8 cellular contexts compared by ENCODE assay signal in genomic region chr19:40549007-40549708, GRCh38. TPM values are rescaled to one million over a fixed set of nuclear protein-coding genes. Genes with fewer than 3 reads are reported as not detected.
DNase-seq lines count a peak whose midpoint lies in the region; ATAC-seq and TF ChIP-seq lines count a peak whose summit lies in the region.

No MANE protein-coding gene starts in this region.

- H3K4me3 ChIP-seq in AG04449 (ENCODE audit: low read depth, low read length) (no peak overlapping the region), H7 (ENCODE audit: insufficient read depth, low read depth, low read length) (peak overlapping the region; percentile 37), cardiac muscle cell (no peak overlapping the region), skeletal muscle satellite cell (ENCODE audit: low read length) (no peak overlapping the region)

- peak; percentile 67 for TF ChIP-seq CTCF in AG04449 (IDR thresholded peaks at IDR 0.05; ENCODE audit: insufficient read depth, low read length, missing control alignments)
- TF ChIP-seq CTCF in cardiac muscle cell (IDR thresholded peaks at IDR 0.05; ENCODE audit: low read depth, low read length) = peak; percentile 39

- H3K36me3 ChIP-seq in H7 (replicated peaks; ENCODE audit: control insufficient read depth, insufficient read depth, low read length) (no peaks in the 10 kb centered on the region), cardiac muscle cell (no peaks in the 10 kb centered on the region), skeletal muscle satellite cell (ENCODE audit: insufficient read depth, low read length) (no peaks in the 10 kb centered on the region)

- no peak for ATAC-seq in HG03432 (IDR thresholded peaks at IDR 0.05; ENCODE audit: unreplicated experiment)

- DNase-seq in AG04449 (ENCODE audit: low read depth, low spot score) = no peak
- peak; percentile 96 for DNase-seq in H7
- peak; percentile 51 for DNase-seq in RPMI7951 (ENCODE audit: low read depth)
- peak; percentile 50 for DNase-seq in activated effector memory CD4-positive, alpha-beta T cell treated with Interleukin-2 at 50 U/mL for 16 hours
- DNase-seq in cardiac muscle cell (ENCODE audit: low read depth in 1 of 2, low spot score in 1 of 2) = peak; percentile 54 to 91
- no peak for DNase-seq in NCI-H2171 (lab: John Stamatoyannopoulos, UW)

- no peak overlapping the region for H3K9ac ChIP-seq in skeletal muscle satellite cell (ENCODE audit: low read depth, low read length)

- no peak overlapping the region for H3K27ac ChIP-seq in cardiac muscle cell

- peaks cover 28% of the 10 kb centered on the region for H3K27me3 ChIP-seq in H7 (ENCODE audit: control insufficient read depth, insufficient read depth, low read length)
- peaks cover 37% of the 10 kb centered on the region for H3K27me3 ChIP-seq in cardiac muscle cell
- H3K27me3 ChIP-seq in skeletal muscle satellite cell (ENCODE audit: control insufficient read depth, insufficient read depth, low read length) = peaks cover 39% of the 10 kb centered on the region

- no peaks in the 10 kb centered on the region for H3K9me3 ChIP-seq in cardiac muscle cell (ENCODE audit: low read depth)
- no peaks in the 10 kb centered on the region for H3K9me3 ChIP-seq in skeletal muscle satellite cell (replicated peaks; ENCODE audit: low read length)

- CTCF ChIA-PET in AG04449 (lab: Yijun Ruan, JAX) = interaction anchor here (0.7 to 4.2 kb wide), 16 partner anchors 9 to 244 kb away, joined by 3 to 26 read pairs (median 7); no protein-coding TSS in a partner anchor

- peak overlapping the region; percentile 29 for H3K4me2 ChIP-seq in skeletal muscle satellite cell (ENCODE audit: low read length)

- POLR2A ChIA-PET in AG04449 (lab: Yijun Ruan, JAX) = no interaction called here

- no peaks in the 10 kb centered on the region for H3K4me1 ChIP-seq in cardiac muscle cell (ENCODE audit: low read depth)
- no peaks in the 10 kb centered on the region for H3K4me1 ChIP-seq in skeletal muscle satellite cell (ENCODE audit: control insufficient read depth, insufficient read depth, low read length)

RNA-seq across cellular contexts. Expression of gene SHKBP1, which starts 27.5 kb away (rescaled TPM):
- total RNA-seq in H7 (2014; rRNA removed; shearing (Covaris generic)) = 52.3 and 58.2 TPM in 2 replicates
- 31.0 and 33.3 TPM in 2 replicates for total RNA-seq in RPMI7951 (2014; rRNA removed; shearing (Covaris generic))
- 53.3 and 63.6 TPM in 2 replicates for total RNA-seq in cardiac muscle cell
- polyA plus RNA-seq in cardiac muscle cell = 70.1 and 83.4 TPM in 2 replicates
- total RNA-seq in skeletal muscle satellite cell (2012; rRNA removed) = 15.7 and 15.9 TPM in 2 replicates

RNA-seq across cellular contexts. Expression of gene LTBP4, which starts 52.0 kb away (rescaled TPM):
- total RNA-seq in H7 (2014; rRNA removed; shearing (Covaris generic)) = 54.6 and 83.1 TPM in 2 replicates
- 21.5 and 22.0 TPM in 2 replicates for total RNA-seq in RPMI7951 (2014; rRNA removed; shearing (Covaris generic))
- total RNA-seq in cardiac muscle cell = 85.3 and 203 TPM in 2 replicates
- 158 and 255 TPM in 2 replicates for polyA plus RNA-seq in cardiac muscle cell
- total RNA-seq in skeletal muscle satellite cell (2012; rRNA removed) = 12.7 and 19.5 TPM in 2 replicates

Comparison
In these comparisons a context has a peak if more than half of its experiments do, and no peak if none do; other contexts are left out.
1. DNase-seq: peak in H7 (single experiment), RPMI7951 (single experiment), activated effector memory CD4-positive, alpha-beta T cell treated with Interleukin-2 at 50 U/mL for 16 hours (single experiment) and cardiac muscle cell (2 of 2); none in AG04449 (single experiment) and NCI-H2171 (single experiment).